Comparison of ENCODE assay signal across 9 cellular contexts in genomic region chr13:33110713-33111413, GRCh38.
DNase-seq lines count a peak whose midpoint lies in the region; ATAC-seq and TF ChIP-seq lines count a peak whose summit lies in the region.
"Had no signal": no experiment of that assay in that cellular context is flagged by ENCODE, and none has a peak within 500 bp of the region (broad histone marks: within the 10 kb centered on the region; RNA-seq: fewer than 3 reads in every experiment).

No MANE protein-coding gene starts in this region.

- H3K27me3 ChIP-seq in heart left ventricle (no peaks in the 10 kb centered on the region), testis (no peaks in the 10 kb centered on the region), PC-9 (ENCODE audit: insufficient read depth, low read depth) (no peaks in the 10 kb centered on the region), H7 (ENCODE audit: control insufficient read depth, insufficient read depth, low read length) (no peaks in the 10 kb centered on the region)

- CTCF ChIA-PET in PC-9 (lab: Charles Lee) = no interaction called here

- no peaks in the 10 kb centered on the region for H4K20me1 ChIP-seq in PC-9 (ENCODE audit: insufficient read depth)

- no peak overlapping the region for H2AFZ ChIP-seq in PC-9

- intact Hi-C loops in heart left ventricle (cut with DNase I) (loop anchor here in 3 of 10 donors (5.0 to 10.0 kb wide), 5 partner anchors 76 to 614 kb away; no protein-coding TSS in a partner anchor), testis (cut with DNase I; ENCODE audit: low total_unique reads) (no loop called here), PC-9 (cut with micrococcal nuclease; ENCODE audit: unreplicated experiment) (no loop called here)

- POLR2A ChIA-PET in PC-9 (lab: Charles Lee; ENCODE audit: unreplicated experiment) = interaction anchor here (0.6 kb wide), 1 partner anchor 10 kb away, joined by 4 read pairs; no protein-coding TSS in a partner anchor

- H3K4me3 ChIP-seq in heart left ventricle = no peak overlapping the region
- H3K4me3 ChIP-seq in testis = no peak overlapping the region
- H3K4me3 ChIP-seq in PC-9 = no peak overlapping the region
- no peak overlapping the region for H3K4me3 ChIP-seq in H7 (ENCODE audit: insufficient read depth, low read depth, low read length)

- peaks cover 3 to 65% (median 53%) of the 10 kb centered on the region in 12 donors for H3K4me1 ChIP-seq in heart left ventricle
- H3K4me1 ChIP-seq in testis = peaks cover 27% of the 10 kb centered on the region
- H3K4me1 ChIP-seq in PC-9 (replicated peaks; ENCODE audit: insufficient read depth) = no peaks in the 10 kb centered on the region

- no peak overlapping the region for H3K4me2 ChIP-seq in PC-9

- H3K27ac ChIP-seq in heart left ventricle = peak overlapping the region; percentile 29 to 83 (median 60)
- peak overlapping the region in 1 of 2 donors; percentile 36 for H3K27ac ChIP-seq in testis
- no peak overlapping the region for H3K27ac ChIP-seq in PC-9

- ATAC-seq in HG03469 (IDR thresholded peaks at IDR 0.05; ENCODE audit: unreplicated experiment) = peak; percentile 30
- ATAC-seq in heart left ventricle = peak in 3 of 4 donors; percentile 42 to 53 (median 47)

- TF ChIP-seq POLR2A in GM19099 (IDR thresholded peaks at IDR 0.05; ENCODE audit: extremely low read depth, insufficient read length, low read depth) = peak; percentile 30
- TF ChIP-seq POLR2A in heart left ventricle (IDR thresholded peaks at IDR 0.05) = no peak
- TF ChIP-seq POLR2A in testis (IDR thresholded peaks at IDR 0.05) = no peak

- peaks cover 0 to 99% (median 80%) of the 10 kb centered on the region in 9 donors for H3K36me3 ChIP-seq in heart left ventricle
- H3K36me3 ChIP-seq in testis (ENCODE audit: low read depth, missing control alignments) = no peaks in the 10 kb centered on the region
- H3K36me3 ChIP-seq in PC-9 (ENCODE audit: low read depth) = peaks cover 18% of the 10 kb centered on the region
- H3K36me3 ChIP-seq in H7 (replicated peaks; ENCODE audit: control insufficient read depth, insufficient read depth, low read length) = no peaks in the 10 kb centered on the region

- no peaks in the 10 kb centered on the region for H3K79me2 ChIP-seq in PC-9 (ENCODE audit: low read depth)

- H3F3A ChIP-seq in PC-9 (ENCODE audit: insufficient read depth, low read depth) = no peaks in the 10 kb centered on the region

- BruUV-seq in PC-9 (replicated peaks; lab: Mats Ljungman, UMichigan) = no TSS peak

- TF ChIP-seq CTCF in heart left ventricle (IDR thresholded peaks at IDR 0.05) (no peak), testis (IDR thresholded peaks at IDR 0.05) (no peak), PC-9 (conservative IDR thresholded peaks at IDR 0.05) (no peak)

- H3K9me3 ChIP-seq in heart left ventricle = no peaks in the 10 kb centered on the region
- H3K9me3 ChIP-seq in testis = no peaks in the 10 kb centered on the region
- H3K9me3 ChIP-seq in PC-9 (ENCODE audit: insufficient read depth, low read depth) = no peaks in the 10 kb centered on the region

- H3K9me2 ChIP-seq in PC-9 (ENCODE audit: insufficient read depth) = no peaks in the 10 kb centered on the region

- DNase-seq in heart left ventricle (peak; percentile 61 to 80 (median 67)), testis (peak; percentile 54), PC-9 (no peak), SK-N-DZ (ENCODE audit: low spot score) (no peak), H7 (no peak)
- no peak for DNase-seq in effector CD4-positive, alpha-beta T cell
- DNase-seq: activated naive CD8-positive, alpha-beta T cell treated with anti-CD3 and anti-CD28 coated beads, Interleukin-2, amount 10 ng/mL, durations not matched to agents 7 days and 5 days had no signal

- WGBS in heart left ventricle, 4 donors = 35 to 65% (median 45%) methylated on average over 14 of the region's 14 CpGs
- WGBS in testis, 2 donors = 38 to 47% methylated on average over 14 of the region's 14 CpGs

Comparison
In these comparisons a context has a peak if more than half of its experiments do, and no peak if none do; other contexts are left out.
1. DNase-seq: peak in heart left ventricle (5 of 5) and testis (single experiment); none in PC-9 (0 of 2), SK-N-DZ (single experiment), H7 (single experiment) and effector CD4-positive, alpha-beta T cell (single experiment).